9 cellular contexts compared by ENCODE assay signal in genomic region chr4:113958766-113959540, GRCh38. TPM values are rescaled to one million over a fixed set of nuclear protein-coding genes. Genes with fewer than 3 reads are reported as not detected.
DNase-seq lines count a peak whose midpoint lies in the region; ATAC-seq and TF ChIP-seq lines count a peak whose summit lies in the region.
"Had no signal": no experiment of that assay in that cellular context is flagged by ENCODE, and none has a peak within 500 bp of the region (broad histone marks: within the 10 kb centered on the region; RNA-seq: fewer than 3 reads in every experiment).

No MANE protein-coding gene starts in this region.

- no peak overlapping the region for H2AFZ ChIP-seq in fibroblast of lung (ENCODE audit: low read length)

- no peak overlapping the region for H3K27ac Mint-ChIP-seq in stimulated activated effector memory CD8-positive, alpha-beta T cell treated with anti-CD3 and anti-CD28 coated beads, Interleukin-12 subunit alpha, Interleukin-12 subunit beta, amount 100 ng/mL, for 72 hours
- no peak overlapping the region for H3K27ac Mint-ChIP-seq in T-helper 17 cell

- H3K9me3 Mint-ChIP-seq in stimulated activated effector memory CD8-positive, alpha-beta T cell treated with anti-CD3 and anti-CD28 coated beads, Interleukin-12 subunit alpha, Interleukin-12 subunit beta, amount 100 ng/mL, for 72 hours: peaks cover 4% of the 10 kb centered on the region

- H3K27ac ChIP-seq in fibroblast of lung (ENCODE audit: insufficient read depth, low read length): peak overlapping the region; percentile 84
- H3K27ac ChIP-seq: BLaER1 had no signal

- DNase-seq in NCI-H1417 (lab: John Stamatoyannopoulos, UW) (peak in 2 of 3 experiments; percentile 8 to 58), NCI-H1417 treated with DMSO at 0.1 percent for 48 hours (lab: John Stamatoyannopoulos, UW) (no peak), NOMO-1 (lab: John Stamatoyannopoulos, UW; ENCODE audit: unreplicated experiment in 2 of 2) (peak; percentile 52 to 77), fibroblast of lung (ENCODE audit: low read depth in 2 of 2) (peak; percentile 96 to 97), T-helper 17 cell (no peak), HPDE6-E6E7 (ENCODE audit: extremely low spot score) (no peak), COLO668 (lab: John Stamatoyannopoulos, UW; ENCODE audit: unreplicated experiment) (no peak)
- DNase-seq in stimulated activated effector memory CD8-positive, alpha-beta T cell treated with anti-CD3 and anti-CD28 coated beads, Interleukin-12 subunit alpha, Interleukin-12 subunit beta, amount 100 ng/mL, for 72 hours (ENCODE audit: low spot score in 2 of 2): no peak

- no peaks in the 10 kb centered on the region for H3K36me3 ChIP-seq in fibroblast of lung (ENCODE audit: control insufficient read depth, insufficient read depth, low read length)
- H3K36me3 ChIP-seq: BLaER1 had no signal

- H3K9me3 ChIP-seq in fibroblast of lung (ENCODE audit: control insufficient read depth, insufficient read depth, low read depth, low read length) (no peaks in the 10 kb centered on the region), T-helper 17 cell (ENCODE audit: control insufficient read depth, low read length, poor library complexity, severe bottlenecking) (no peaks in the 10 kb centered on the region)
- H3K9me3 ChIP-seq: BLaER1 had no signal

- no peaks in the 10 kb centered on the region for H4K20me1 ChIP-seq in fibroblast of lung (ENCODE audit: control insufficient read depth, extremely low read depth, insufficient read depth, low read length)
- H4K20me1 ChIP-seq: BLaER1 had no signal

- no peak overlapping the region for H3K9ac ChIP-seq in fibroblast of lung (ENCODE audit: insufficient read depth, low read length)
- H3K9ac ChIP-seq: BLaER1 had no signal

- no peaks in the 10 kb centered on the region for H3K36me3 Mint-ChIP-seq in stimulated activated effector memory CD8-positive, alpha-beta T cell treated with anti-CD3 and anti-CD28 coated beads, Interleukin-12 subunit alpha, Interleukin-12 subunit beta, amount 100 ng/mL, for 72 hours
- peaks cover 2% of the 10 kb centered on the region for H3K36me3 Mint-ChIP-seq in T-helper 17 cell (ENCODE audit: low read depth)

- H3K4me1 ChIP-seq in fibroblast of lung (ENCODE audit: control insufficient read depth, extremely low read depth, insufficient read depth, low read length): peaks cover 35% of the 10 kb centered on the region
- H3K4me1 ChIP-seq: BLaER1 had no signal

- H3K79me2 ChIP-seq in fibroblast of lung (ENCODE audit: control insufficient read depth, insufficient read depth, low read length): peaks cover 80% of the 10 kb centered on the region

- peak overlapping the region in 3 of 4 experiments; percentile 19 to 37 (median 25) for H3K4me3 ChIP-seq in fibroblast of lung (replicated peaks in 1 of 4; ENCODE audit: control extremely low read depth in 1 of 4, insufficient read depth in 1 of 4, low read depth in 3 of 4, low read length in 4 of 4)
- H3K4me3 ChIP-seq: BLaER1 had no signal

- H3K4me1 Mint-ChIP-seq in stimulated activated effector memory CD8-positive, alpha-beta T cell treated with anti-CD3 and anti-CD28 coated beads, Interleukin-12 subunit alpha, Interleukin-12 subunit beta, amount 100 ng/mL, for 72 hours: peaks cover 8% of the 10 kb centered on the region
- H3K4me1 Mint-ChIP-seq in T-helper 17 cell: peaks cover 5% of the 10 kb centered on the region

- no peak for TF ChIP-seq CTCF in fibroblast of lung (conservative IDR thresholded peaks at IDR 0.05 in 1 of 2, IDR thresholded peaks at IDR 0.05 in 1 of 2; ENCODE audit: low read depth in 1 of 2, low read length in 2 of 2)

- no peak overlapping the region for H3K4me3 Mint-ChIP-seq in stimulated activated effector memory CD8-positive, alpha-beta T cell treated with anti-CD3 and anti-CD28 coated beads, Interleukin-12 subunit alpha, Interleukin-12 subunit beta, amount 100 ng/mL, for 72 hours
- H3K4me3 Mint-ChIP-seq in T-helper 17 cell: no peak overlapping the region

- H3K27me3 Mint-ChIP-seq in T-helper 17 cell: peaks cover 10% of the 10 kb centered on the region

- no peaks in the 10 kb centered on the region for H3K27me3 ChIP-seq in fibroblast of lung (ENCODE audit: control insufficient read depth, insufficient read depth, low read length)
- H3K27me3 ChIP-seq: BLaER1 had no signal

- H3K4me2 ChIP-seq in fibroblast of lung (ENCODE audit: extremely low read depth, insufficient read depth, low read length): peak overlapping the region; percentile 86
- H3K4me2 ChIP-seq: BLaER1 had no signal

- ATAC-seq in stimulated activated effector memory CD8-positive, alpha-beta T cell treated with anti-CD3 and anti-CD28 coated beads, Interleukin-12 subunit alpha, Interleukin-12 subunit beta, amount 100 ng/mL, for 72 hours: peak; percentile 76
- no peak for ATAC-seq in T-helper 17 cell

RNA-seq across cellular contexts. Expression of gene ARSJ, which starts 20.5 kb away (rescaled TPM):
- total RNA-seq in fibroblast of lung (30.8 and 56.6 TPM in 2 replicates), T-helper 17 cell (under 1 TPM in 1 of 2 donors, not detected in 1; 0.45 TPM)
- polyA plus RNA-seq in fibroblast of lung: 48.7 and 51.1 TPM in 2 replicates
- 43.3 and 47.2 TPM in 2 replicates for polyA plus RNA-seq in fibroblast of lung (2012)
- 27.0 and 29.8 TPM in 2 replicates for polyA minus RNA-seq in fibroblast of lung (ENCODE audit: low replicate concordance)

Comparison
In these comparisons a context has a peak if more than half of its experiments do, and no peak if none do; other contexts are left out.
1. DNase-seq: peak in NCI-H1417 (2 of 3), NOMO-1 (2 of 2) and fibroblast of lung (2 of 2); none in NCI-H1417 treated with DMSO at 0.1 percent for 48 hours (single experiment), stimulated activated effector memory CD8-positive, alpha-beta T cell treated with anti-CD3 and anti-CD28 coated beads, Interleukin-12 subunit alpha, Interleukin-12 subunit beta, amount 100 ng/mL, for 72 hours (0 of 2), T-helper 17 cell (0 of 3), HPDE6-E6E7 (single experiment) and COLO668 (single experiment).
2. RNA of gene ARSJ, which starts 20.5 kb away (total RNA-seq): 30.8 to 56.6 TPM in fibroblast of lung; 0.45 TPM in T-helper 17 cell; every median in the first group is over 10 times any median in the second.